ENCODE assay signal across 37 cellular contexts in the genomic region with DNA sequence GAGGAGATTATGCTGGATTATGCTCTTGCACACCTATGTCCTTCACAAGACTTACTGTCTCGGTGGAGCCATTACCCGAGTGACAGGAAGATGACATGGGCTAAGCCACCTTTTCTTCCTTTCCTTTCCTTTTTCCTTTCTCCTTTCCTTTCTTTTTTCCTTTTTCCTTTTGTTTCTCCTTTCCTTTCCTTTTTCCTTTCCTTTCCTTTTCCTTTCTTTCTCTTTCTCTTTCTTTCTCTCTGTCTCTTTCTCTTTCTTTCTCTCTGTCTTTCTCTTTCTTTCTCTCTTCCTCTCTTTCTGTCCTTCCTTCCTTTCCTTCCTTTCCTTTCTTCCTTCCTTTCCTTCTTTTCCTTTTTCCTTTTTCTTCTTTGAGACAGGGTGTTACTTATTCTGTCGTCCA.
"Had no signal": no experiment of that assay in that cellular context is flagged by ENCODE, and none has a peak within 500 bp of the region (broad histone marks: within the 10 kb centered on the region; RNA-seq: fewer than 3 reads in every experiment).

No MANE protein-coding gene starts in this region.

- H3K27ac ChIP-seq: Peyer's patch, SJSA1 had no signal

- H3K4me1 Mint-ChIP-seq: activated CD4-positive, alpha-beta T cell treated with anti-CD3 and anti-CD28 coated beads for 36 hours; activated CD4-positive, alpha-beta T cell treated with anti-CD3 and anti-CD28 coated beads, Interleukin-2, amount 10 ng/mL, durations not matched to agents 7 days and 5 days; activated naive CD4-positive, alpha-beta T cell treated with anti-CD3 and anti-CD28 coated beads, Interleukin-2, amount 50 U/mL, for 24 hours; activated naive CD8-positive, alpha-beta T cell treated with anti-CD3 and anti-CD28 coated beads, Interleukin-2, amount 10 ng/mL, durations not matched to agents 7 days and 5 days had no signal

- H3K4me2 ChIP-seq: SK-N-SH had no signal

- H3K36me3 ChIP-seq: Peyer's patch had no signal

- FAIRE-seq: TTC549 had no signal

- H3K4me3 Mint-ChIP-seq: activated CD4-positive, alpha-beta T cell treated with anti-CD3 and anti-CD28 coated beads for 36 hours; activated CD4-positive, alpha-beta T cell treated with anti-CD3 and anti-CD28 coated beads, Interleukin-2, amount 10 ng/mL, durations not matched to agents 7 days and 5 days; activated CD8-positive, alpha-beta T cell treated with anti-CD3 and anti-CD28 coated beads, Interleukin-2, amount 10 ng/mL, durations not matched to agents 7 days and 5 days; activated naive CD4-positive, alpha-beta T cell treated with anti-CD3 and anti-CD28 coated beads, Interleukin-2, amount 50 U/mL, for 24 hours; activated naive CD8-positive, alpha-beta T cell treated with anti-CD3 and anti-CD28 coated beads, Interleukin-2, amount 10 ng/mL, durations not matched to agents 7 days and 5 days; activated T-cell treated with anti-CD3 and anti-CD28 coated beads, Interleukin-2, amount 50 U/mL, for 24 hours; T-helper 1 cell treated with Interleukin-12 subunit alpha and Interleukin-12 subunit beta and Interleukin-4 antibody, amounts not matched to agents 30 μg/mL and 1 μg/mL, for 36 hours; T-helper 2 cell treated with Interferon-gamma antibody and Interleukin-4, amounts not matched to agents 5 μg/mL and 100 μg/mL, for 36 hours had no signal

- H3K27me3 Mint-ChIP-seq: activated CD4-positive, alpha-beta T cell treated with anti-CD3 and anti-CD28 coated beads, Interleukin-2, amount 10 ng/mL, durations not matched to agents 7 days and 5 days; activated T-cell treated with anti-CD3 and anti-CD28 coated beads, Interleukin-2, amount 50 U/mL, for 24 hours had no signal

- H3K4me1 ChIP-seq: Peyer's patch, SJSA1 had no signal

- H3K27ac Mint-ChIP-seq: activated CD4-positive, alpha-beta T cell treated with anti-CD3 and anti-CD28 coated beads for 36 hours; activated CD4-positive, alpha-beta T cell treated with anti-CD3 and anti-CD28 coated beads, Interleukin-2, amount 10 ng/mL, durations not matched to agents 7 days and 5 days; activated CD8-positive, alpha-beta T cell treated with anti-CD3 and anti-CD28 coated beads, Interleukin-2, amount 10 ng/mL, durations not matched to agents 7 days and 5 days; activated naive CD4-positive, alpha-beta T cell treated with anti-CD3 and anti-CD28 coated beads, Interleukin-2, amount 50 U/mL, for 24 hours; activated naive CD8-positive, alpha-beta T cell treated with anti-CD3 and anti-CD28 coated beads, Interleukin-2, amount 10 ng/mL, durations not matched to agents 7 days and 5 days; activated T-cell treated with anti-CD3 and anti-CD28 coated beads, Interleukin-2, amount 50 U/mL, for 24 hours; activated T-helper 2 cell treated with anti-CD3 and anti-CD28 coated beads, Interferon-gamma antibody, Interleukin-2, Interleukin-4, amounts not matched to agents 10 μg/mL and 5 μg/mL and 100 μg/mL, durations not matched to agents 14 hours and 24 hours and 36 hours; T-helper 1 cell treated with Interleukin-12 subunit alpha and Interleukin-12 subunit beta and Interleukin-4 antibody, amounts not matched to agents 30 μg/mL and 1 μg/mL, for 36 hours; T-helper 2 cell treated with Interferon-gamma antibody and Interleukin-4, amounts not matched to agents 5 μg/mL and 100 μg/mL, for 36 hours had no signal

- DNase-seq: activated CD4-positive, alpha-beta T cell treated with anti-CD3 and anti-CD28 coated beads for 36 hours; activated CD4-positive, alpha-beta T cell treated with anti-CD3 and anti-CD28 coated beads, Interleukin-2, amount 10 ng/mL, durations not matched to agents 7 days and 5 days; activated CD4-positive, alpha-beta T cell treated with anti-CD3 and anti-CD28 coated beads, Interleukin-2, amount 50 U/mL, for 48 hours; activated CD8-positive, alpha-beta T cell treated with anti-CD3 and anti-CD28 coated beads, Interleukin-2, amount 10 ng/mL, durations not matched to agents 7 days and 5 days; activated gamma-delta T cell; activated naive CD4-positive, alpha-beta T cell treated with Interleukin-2 at 50 U/mL for 16 hours; activated naive CD8-positive, alpha-beta T cell treated with anti-CD3 and anti-CD28 coated beads, Interleukin-2, amount 10 ng/mL, durations not matched to agents 7 days and 5 days; activated T-cell treated with anti-CD3 and anti-CD28 coated beads, Interleukin-2, amount 50 U/mL, for 24 hours; amygdala; cerebellar nuclear complex; Karpas-422; MG63; MV-4-11; NCI-H1092; NCI-H1436 treated with DMSO at 0.1 percent for 48 hours; NCI-H1694 treated with DMSO at 0.1 percent for 48 hours; NCI-H2081; NCI-H2171 treated with DMSO at 0.1 percent for 48 hours; NCI-H2227 treated with DMSO at 0.1 percent for 48 hours; NCI-H446; NCI-H510A treated with DMSO at 0.1 percent for 48 hours; NCI-H526 treated with DMSO at 0.1 percent for 48 hours; NCI-H774; NK-92 treated with Interleukin-12 subunit alpha and Interleukin-12 subunit beta, amount 100 ng/mL, for 24 hours; PC-3; Peyer's patch; RPMI8226; SHP77 treated with DMSO at 0.1 percent for 48 hours; SK-N-SH had no signal

- H3K36me3 Mint-ChIP-seq: activated naive CD4-positive, alpha-beta T cell treated with anti-CD3 and anti-CD28 coated beads, Interleukin-2, amount 50 U/mL, for 24 hours; activated naive CD8-positive, alpha-beta T cell treated with anti-CD3 and anti-CD28 coated beads, Interleukin-2, amount 10 ng/mL, durations not matched to agents 7 days and 5 days had no signal

- H3K9me3 Mint-ChIP-seq: activated CD4-positive, alpha-beta T cell treated with anti-CD3 and anti-CD28 coated beads, Interleukin-2, amount 10 ng/mL, durations not matched to agents 7 days and 5 days; activated naive CD4-positive, alpha-beta T cell treated with anti-CD3 and anti-CD28 coated beads, Interleukin-2, amount 50 U/mL, for 24 hours; activated naive CD8-positive, alpha-beta T cell treated with anti-CD3 and anti-CD28 coated beads, Interleukin-2, amount 10 ng/mL, durations not matched to agents 7 days and 5 days; activated T-cell treated with anti-CD3 and anti-CD28 coated beads, Interleukin-2, amount 50 U/mL, for 24 hours; activated T-helper 2 cell treated with anti-CD3 and anti-CD28 coated beads, Interferon-gamma antibody, Interleukin-2, Interleukin-4, amounts not matched to agents 10 μg/mL and 5 μg/mL and 100 μg/mL, durations not matched to agents 14 hours and 24 hours and 36 hours; T-helper 1 cell treated with Interleukin-12 subunit alpha and Interleukin-12 subunit beta and Interleukin-4 antibody, amounts not matched to agents 30 μg/mL and 1 μg/mL, for 36 hours; T-helper 2 cell treated with Interferon-gamma antibody and Interleukin-4, amounts not matched to agents 5 μg/mL and 100 μg/mL, for 36 hours had no signal

- ATAC-seq: activated CD4-positive, alpha-beta T cell treated with anti-CD3 and anti-CD28 coated beads for 36 hours; activated CD4-positive, CD25-positive, alpha-beta regulatory T cell treated with anti-CD3 and anti-CD28 coated beads, Interleukin-2, amount 50 U/mL, for 24 hours; activated CD8-positive, alpha-beta T cell treated with anti-CD3 and anti-CD28 coated beads, Interleukin-2, amount 10 ng/mL, durations not matched to agents 7 days and 5 days; PC-3 had no signal

- H3K27me3 ChIP-seq: ascending aorta, MG63, Peyer's patch, SJSA1 had no signal

- H3K9me3 ChIP-seq: ascending aorta, MG63, Peyer's patch, SJSA1, SK-N-SH had no signal

- H3K4me3 ChIP-seq: ascending aorta, MG63, Peyer's patch, SJSA1 had no signal

- H3K9ac ChIP-seq: SK-N-SH had no signal
